Comparison of ENCODE assay signal across 17 cellular contexts in the genomic region with DNA sequence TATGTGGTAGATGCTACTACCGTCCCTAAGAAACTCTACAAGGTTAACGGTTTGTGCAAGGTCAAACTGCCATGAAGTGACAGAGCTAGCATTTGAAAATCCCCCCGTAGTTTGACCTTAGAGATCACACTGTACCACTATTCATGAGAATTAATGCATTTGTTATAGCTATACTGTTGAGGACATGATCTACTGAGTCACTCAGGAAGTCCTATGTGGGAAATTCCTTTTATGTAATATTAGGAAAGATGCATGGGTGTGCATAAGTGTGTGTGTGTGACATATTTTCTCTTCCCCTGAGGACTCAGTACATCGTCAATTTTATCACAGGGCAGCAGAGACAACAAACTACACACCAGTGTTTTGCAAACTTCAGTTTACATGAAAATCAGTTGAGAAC.
DNase-seq lines count a peak whose midpoint lies in the region; ATAC-seq, FAIRE-seq and TF ChIP-seq lines count a peak whose summit lies in the region.
"Had no signal": no experiment of that assay in that cellular context is flagged by ENCODE, and none has a peak within 500 bp of the region (broad histone marks: within the 10 kb centered on the region; RNA-seq: fewer than 3 reads in every experiment).

No MANE protein-coding gene starts in this region.

- H4K20me1 ChIP-seq in astrocyte (ENCODE audit: insufficient read depth, low read length): peaks cover 18% of the 10 kb centered on the region

- no peak overlapping the region for H3K27ac Mint-ChIP-seq in stimulated activated naive CD8-positive, alpha-beta T cell treated with anti-CD3 and anti-CD28 coated beads, Interleukin-15, amount 100 ng/mL, for 72 hours
- no peak overlapping the region for H3K27ac Mint-ChIP-seq in astrocyte (ENCODE audit: unreplicated experiment)
- H3K27ac Mint-ChIP-seq: CD4-positive, alpha-beta T cell had no signal

- H3K4me3 Mint-ChIP-seq in stimulated activated naive CD8-positive, alpha-beta T cell treated with anti-CD3 and anti-CD28 coated beads, Interleukin-15, amount 100 ng/mL, for 72 hours: no peak overlapping the region
- H3K4me3 Mint-ChIP-seq in astrocyte (ENCODE audit: unreplicated experiment): no peak overlapping the region
- H3K4me3 Mint-ChIP-seq: CD4-positive, alpha-beta T cell had no signal

- no peak overlapping the region for H3K4me2 ChIP-seq in astrocyte (ENCODE audit: low read length)

- no peak overlapping the region for H2AFZ ChIP-seq in astrocyte (ENCODE audit: low read depth, low read length)
- H2AFZ ChIP-seq: GM23248 had no signal

- H3K36me3 ChIP-seq in astrocyte (ENCODE audit: insufficient read depth, low read length): no peaks in the 10 kb centered on the region
- no peaks in the 10 kb centered on the region for H3K36me3 ChIP-seq in pancreas
- H3K36me3 ChIP-seq: BE2C, HAP-1 had no signal

- H3K4me3 ChIP-seq in astrocyte (ENCODE audit: insufficient read depth, low read depth, low read length): no peak overlapping the region
- no peak overlapping the region for H3K4me3 ChIP-seq in pancreas
- H3K4me3 ChIP-seq: GM12878, GM23248, HAP-1 had no signal

- FAIRE-seq in GM12891 (lab: Jason Lieb, UNC) (peak; percentile 38), astrocyte (lab: Jason Lieb, UNC) (peak; percentile 68), pancreas (lab: Jason Lieb, UNC) (no peak)
- FAIRE-seq: GM12878 had no signal

- H3K27me3 ChIP-seq in astrocyte (ENCODE audit: insufficient read depth, low read length) (no peaks in the 10 kb centered on the region), pancreas (no peaks in the 10 kb centered on the region)
- H3K27me3 ChIP-seq: BE2C had no signal

- intact Hi-C loops in pancreas (cut with DNase I): no loop called here

- H3K79me2 ChIP-seq in astrocyte (ENCODE audit: insufficient read depth, low read length): peaks cover 5% of the 10 kb centered on the region

- 83 to 92% methylated on average over 4 of the region's 4 CpGs for WGBS in pancreas, 2 donors

- H3K27me3 Mint-ChIP-seq in stimulated activated naive CD8-positive, alpha-beta T cell treated with anti-CD3 and anti-CD28 coated beads, Interleukin-15, amount 100 ng/mL, for 72 hours: no peaks in the 10 kb centered on the region
- no peaks in the 10 kb centered on the region for H3K27me3 Mint-ChIP-seq in astrocyte (ENCODE audit: low read depth, unreplicated experiment)
- H3K27me3 Mint-ChIP-seq: CD4-positive, alpha-beta T cell had no signal

- H3K4me1 Mint-ChIP-seq in stimulated activated naive CD8-positive, alpha-beta T cell treated with anti-CD3 and anti-CD28 coated beads, Interleukin-15, amount 100 ng/mL, for 72 hours: peaks cover 40% of the 10 kb centered on the region
- H3K4me1 Mint-ChIP-seq in astrocyte (ENCODE audit: low read depth, unreplicated experiment): no peaks in the 10 kb centered on the region

- TF ChIP-seq POLR2A in GM12891 (IDR thresholded peaks at IDR 0.05; ENCODE audit: low read depth, low read length): no peak

- H3K9ac ChIP-seq in astrocyte (ENCODE audit: low read length): no peak overlapping the region
- H3K9ac ChIP-seq: GM23248 had no signal

- no peaks in the 10 kb centered on the region for H3K9me3 Mint-ChIP-seq in stimulated activated naive CD8-positive, alpha-beta T cell treated with anti-CD3 and anti-CD28 coated beads, Interleukin-15, amount 100 ng/mL, for 72 hours
- no peaks in the 10 kb centered on the region for H3K9me3 Mint-ChIP-seq in astrocyte (ENCODE audit: unreplicated experiment)
- H3K9me3 Mint-ChIP-seq: CD4-positive, alpha-beta T cell had no signal

- no peaks in the 10 kb centered on the region for H3K4me1 ChIP-seq in astrocyte (ENCODE audit: insufficient read depth, low read length)
- no peaks in the 10 kb centered on the region for H3K4me1 ChIP-seq in pancreas
- H3K4me1 ChIP-seq: BE2C, Caco-2, HAP-1 had no signal

- no peak for TF ChIP-seq CTCF in astrocyte (IDR thresholded peaks at IDR 0.05; ENCODE audit: insufficient read depth, low read depth, low read length)
- no peak for TF ChIP-seq CTCF in pancreas (IDR thresholded peaks at IDR 0.05)

- no peak overlapping the region for H3K27ac ChIP-seq in astrocyte (ENCODE audit: low read depth, low read length)
- no peak overlapping the region for H3K27ac ChIP-seq in pancreas
- H3K27ac ChIP-seq: C4-2B, GM23248, HL-60 had no signal

- H3K9me3 ChIP-seq in astrocyte (ENCODE audit: insufficient read depth, low read depth, low read length) (no peaks in the 10 kb centered on the region), pancreas (no peaks in the 10 kb centered on the region)
- H3K9me3 ChIP-seq: BE2C, Caco-2, HAP-1 had no signal

- no peak for DNase-seq in stimulated activated naive CD8-positive, alpha-beta T cell treated with anti-CD3 and anti-CD28 coated beads, Interleukin-15, Interleukin-2, amounts not matched to agents 100 U/mL and 50 U/mL, for 24 hours
- no peak for DNase-seq in stimulated activated naive CD8-positive, alpha-beta T cell treated with anti-CD3 and anti-CD28 coated beads, Interleukin-15, amount 100 ng/mL, for 72 hours
- no peak for DNase-seq in GM12891 (ENCODE audit: insufficient read length, low spot score)
- no peak for DNase-seq in astrocyte (ENCODE audit: low read depth)
- no peak for DNase-seq in globus pallidus (ENCODE audit: low spot score)
- DNase-seq in activated T-cell treated with anti-CD3 and anti-CD28 coated beads, Interleukin-2, amount 50 U/mL, for 1 hour: no peak
- DNase-seq in pancreas: no peak
- DNase-seq: ACHN; BE2C; Caco-2; CD4-positive, alpha-beta T cell; DMS79; GM23248 had no signal

- H3K36me3 Mint-ChIP-seq in astrocyte (ENCODE audit: low read depth, unreplicated experiment): no peaks in the 10 kb centered on the region

- peak; percentile 32 for ATAC-seq in stimulated activated naive CD8-positive, alpha-beta T cell treated with anti-CD3 and anti-CD28 coated beads, Interleukin-15, Interleukin-2, amounts not matched to agents 100 U/mL and 50 U/mL, for 24 hours
- no peak for ATAC-seq in stimulated activated naive CD8-positive, alpha-beta T cell treated with anti-CD3 and anti-CD28 coated beads, Interleukin-15, amount 100 ng/mL, for 72 hours
- ATAC-seq in pancreas: no peak
- ATAC-seq: GM12878 had no signal

TF ChIP-seq in GM12891, 5 proteins besides CTCF, POLR2A, EP300 and RAD21:
- TF ChIP-seq POU2F2 (IDR thresholded peaks at IDR 0.05; ENCODE audit: low read depth, low read length) (no peak), TAF1 (IDR thresholded peaks at IDR 0.05; ENCODE audit: low read depth, low read length) (no peak), POLR2AphosphoS5 (IDR thresholded peaks at IDR 0.05; ENCODE audit: low read depth, low read length) (no peak), PAX5 (IDR thresholded peaks at IDR 0.05; ENCODE audit: insufficient read depth, low read length, severe bottlenecking) (no peak), SPI1 (IDR thresholded peaks at IDR 0.05; ENCODE audit: low read depth, low read length) (no peak)
